24 cellular contexts compared by ENCODE assay signal in genomic region chr1:185821612-185822385, GRCh38.
DNase-seq lines count a peak whose midpoint lies in the region; ATAC-seq and TF ChIP-seq lines count a peak whose summit lies in the region.
"Had no signal": no experiment of that assay in that cellular context is flagged by ENCODE, and none has a peak within 500 bp of the region (broad histone marks: within the 10 kb centered on the region; RNA-seq: fewer than 3 reads in every experiment).

No MANE protein-coding gene starts in this region.

- CTCF ChIA-PET in activated CD8-positive, alpha-beta T cell treated with anti-CD3 and anti-CD28 coated beads, Interleukin-2, amount 10 ng/mL, durations not matched to agents 7 days and 5 days (lab: Charles Lee), result no interaction called here

- H3K27me3 ChIP-seq in lower lobe of right lung (ENCODE audit: low read depth), result no peaks in the 10 kb centered on the region
- H3K27me3 ChIP-seq: neural progenitor cell had no signal

- H3K27ac ChIP-seq in lower lobe of right lung, result no peak overlapping the region
- H3K27ac ChIP-seq: epithelial cell of prostate, neural progenitor cell, prostate gland, skin epidermis had no signal

- H3K9me3 ChIP-seq in lower lobe of right lung, result no peaks in the 10 kb centered on the region
- H3K9me3 ChIP-seq: prostate gland had no signal

- no peak overlapping the region for H3K4me3 ChIP-seq in LNCaP clone FGC (ENCODE audit: low read depth, low read length)
- H3K4me3 ChIP-seq in lower lobe of right lung, result no peak overlapping the region
- H3K4me3 ChIP-seq: neural progenitor cell, prostate gland, skin epidermis had no signal

- H3K36me3 Mint-ChIP-seq in activated CD8-positive, alpha-beta T cell treated with anti-CD3 and anti-CD28 coated beads, Interleukin-2, amount 10 ng/mL, durations not matched to agents 7 days and 5 days (ENCODE audit: low read depth), result no peaks in the 10 kb centered on the region
- H3K36me3 Mint-ChIP-seq: activated naive CD4-positive, alpha-beta T cell treated with anti-CD3 and anti-CD28 coated beads, Interleukin-2, amount 50 U/mL, for 72 hours; CD14-positive monocyte; IgD-negative memory B cell; neural progenitor cell had no signal

- peak; percentile 28; the same call in 1 of the 2 replicates for TF ChIP-seq CTCF in LNCaP clone FGC (IDR thresholded peaks at IDR 0.05; ENCODE audit: control insufficient read depth, extremely low read depth, insufficient read depth)
- TF ChIP-seq CTCF in GM10266 (IDR thresholded peaks at IDR 0.05; ENCODE audit: control insufficient read depth, insufficient read depth, low read depth, missing control alignments), result no peak
- TF ChIP-seq CTCF in lower lobe of right lung (IDR thresholded peaks at IDR 0.05), result no peak

- no peak for ATAC-seq in activated CD8-positive, alpha-beta T cell treated with anti-CD3 and anti-CD28 coated beads, Interleukin-2, amount 10 ng/mL, durations not matched to agents 7 days and 5 days
- ATAC-seq in lower lobe of right lung, result no peak
- ATAC-seq: activated naive CD4-positive, alpha-beta T cell treated with anti-CD3 and anti-CD28 coated beads, Interleukin-2, amount 50 U/mL, for 72 hours; activated T-cell treated with anti-CD3 and anti-CD28 coated beads, Interleukin-2, amount 50 U/mL, for 4 hours; left cardiac atrium had no signal

- no peaks in the 10 kb centered on the region for H3K9me3 Mint-ChIP-seq in activated CD8-positive, alpha-beta T cell treated with anti-CD3 and anti-CD28 coated beads, Interleukin-2, amount 10 ng/mL, durations not matched to agents 7 days and 5 days (ENCODE audit: insufficient read depth)
- H3K9me3 Mint-ChIP-seq: activated CD4-positive, alpha-beta memory T cell treated with anti-CD3 and anti-CD28 coated beads, Interleukin-2, amount 10 ng/mL, durations not matched to agents 7 days and 5 days; activated naive CD4-positive, alpha-beta T cell treated with anti-CD3 and anti-CD28 coated beads, Interleukin-2, amount 50 U/mL, for 72 hours; activated T-cell treated with anti-CD3 and anti-CD28 coated beads, Interleukin-2, amount 50 U/mL, for 4 hours; dendritic cell treated with granulocyte-macrophage colony-stimulating factor and Interleukin-4, amounts not matched to agents 40 ng/mL and 50 ng/mL, for 4 days; IgD-negative memory B cell; neural progenitor cell; T-helper 1 cell treated with Interleukin-12 subunit alpha and Interleukin-12 subunit beta and Interleukin-4 antibody, amounts not matched to agents 30 μg/mL and 1 μg/mL, for 36 hours had no signal

- peaks cover 5% of the 10 kb centered on the region for H3K4me1 ChIP-seq in lower lobe of right lung
- H3K4me1 ChIP-seq: neural progenitor cell, prostate gland had no signal

- intact Hi-C loops in lower lobe of right lung (cut with DNase I), result no loop called here

- peak; percentile 9 for DNase-seq in COR-L47 (lab: John Stamatoyannopoulos, UW)
- no peak for DNase-seq in LNCaP clone FGC (ENCODE audit: low read depth)
- DNase-seq in RPMI8226, result peak; percentile 9
- peak; percentile 15 for DNase-seq in iris pigment epithelial cell (ENCODE audit: low read depth)
- DNase-seq in activated CD8-positive, alpha-beta T cell treated with anti-CD3 and anti-CD28 coated beads, Interleukin-2, amount 10 ng/mL, durations not matched to agents 7 days and 5 days, result no peak
- DNase-seq in amygdala (lab: John Stamatoyannopoulos, UW), result no peak
- no peak for DNase-seq in GM10266 (ENCODE audit: extremely low spot score)
- DNase-seq in lower lobe of right lung, result no peak
- DNase-seq: activated CD4-positive, alpha-beta memory T cell treated with anti-CD3 and anti-CD28 coated beads, Interleukin-2, amount 10 ng/mL, durations not matched to agents 7 days and 5 days; activated T-cell treated with anti-CD3 and anti-CD28 coated beads, Interleukin-2, amount 50 U/mL, for 4 hours; DMS153; left cardiac atrium; NCI-H1092 treated with DMSO at 0.1 percent for 48 hours; SHP77 treated with DMSO at 0.1 percent for 48 hours; stimulated activated CD8-positive, alpha-beta memory T cell treated with anti-CD3 and anti-CD28 coated beads, Interleukin-4, amount 100 ng/mL, for 48 hours had no signal

- no peaks in the 10 kb centered on the region for H3K36me3 ChIP-seq in lower lobe of right lung
- H3K36me3 ChIP-seq: neural progenitor cell, prostate gland had no signal

- H3K4me1 Mint-ChIP-seq in activated CD8-positive, alpha-beta T cell treated with anti-CD3 and anti-CD28 coated beads, Interleukin-2, amount 10 ng/mL, durations not matched to agents 7 days and 5 days (ENCODE audit: low read depth), result no peaks in the 10 kb centered on the region
- H3K4me1 Mint-ChIP-seq: activated CD4-positive, alpha-beta memory T cell treated with anti-CD3 and anti-CD28 coated beads, Interleukin-2, amount 10 ng/mL, durations not matched to agents 7 days and 5 days; CD14-positive monocyte; IgD-negative memory B cell; neural progenitor cell had no signal

- H3K27me3 Mint-ChIP-seq in activated CD8-positive, alpha-beta T cell treated with anti-CD3 and anti-CD28 coated beads, Interleukin-2, amount 10 ng/mL, durations not matched to agents 7 days and 5 days (ENCODE audit: low read depth), result peaks cover 8% of the 10 kb centered on the region
- H3K27me3 Mint-ChIP-seq: dendritic cell treated with granulocyte-macrophage colony-stimulating factor and Interleukin-4, amounts not matched to agents 40 ng/mL and 50 ng/mL, for 4 days had no signal

- POLR2A ChIA-PET in activated CD8-positive, alpha-beta T cell treated with anti-CD3 and anti-CD28 coated beads, Interleukin-2, amount 10 ng/mL, durations not matched to agents 7 days and 5 days (lab: Charles Lee), result no interaction called here

- no peak overlapping the region for H3K27ac Mint-ChIP-seq in activated CD8-positive, alpha-beta T cell treated with anti-CD3 and anti-CD28 coated beads, Interleukin-2, amount 10 ng/mL, durations not matched to agents 7 days and 5 days
- H3K27ac Mint-ChIP-seq: activated CD4-positive, alpha-beta memory T cell treated with anti-CD3 and anti-CD28 coated beads, Interleukin-2, amount 10 ng/mL, durations not matched to agents 7 days and 5 days; activated naive CD4-positive, alpha-beta T cell treated with anti-CD3 and anti-CD28 coated beads, Interleukin-2, amount 50 U/mL, for 72 hours; CD14-positive monocyte; dendritic cell treated with granulocyte-macrophage colony-stimulating factor and Interleukin-4, amounts not matched to agents 40 ng/mL and 50 ng/mL, for 4 days; IgD-negative memory B cell; neural progenitor cell; T-helper 1 cell treated with Interleukin-12 subunit alpha and Interleukin-12 subunit beta and Interleukin-4 antibody, amounts not matched to agents 30 μg/mL and 1 μg/mL, for 36 hours had no signal

- H3K4me3 Mint-ChIP-seq in activated CD8-positive, alpha-beta T cell treated with anti-CD3 and anti-CD28 coated beads, Interleukin-2, amount 10 ng/mL, durations not matched to agents 7 days and 5 days, result no peak overlapping the region
- H3K4me3 Mint-ChIP-seq: activated CD4-positive, alpha-beta memory T cell treated with anti-CD3 and anti-CD28 coated beads, Interleukin-2, amount 10 ng/mL, durations not matched to agents 7 days and 5 days; activated T-cell treated with anti-CD3 and anti-CD28 coated beads, Interleukin-2, amount 50 U/mL, for 4 hours; CD14-positive monocyte; dendritic cell treated with granulocyte-macrophage colony-stimulating factor and Interleukin-4, amounts not matched to agents 40 ng/mL and 50 ng/mL, for 4 days; IgD-negative memory B cell; neural progenitor cell; T-helper 1 cell treated with Interleukin-12 subunit alpha and Interleukin-12 subunit beta and Interleukin-4 antibody, amounts not matched to agents 30 μg/mL and 1 μg/mL, for 36 hours had no signal

Comparison
In these comparisons a context has a peak if more than half of its experiments do, and no peak if none do; other contexts are left out.
1. DNase-seq: peak in COR-L47 (single experiment), RPMI8226 (single experiment) and iris pigment epithelial cell (single experiment); none in LNCaP clone FGC (single experiment), activated CD8-positive, alpha-beta T cell treated with anti-CD3 and anti-CD28 coated beads, Interleukin-2, amount 10 ng/mL, durations not matched to agents 7 days and 5 days (single experiment), amygdala (0 of 56), GM10266 (single experiment) and lower lobe of right lung (single experiment).